8 cellular contexts compared by ENCODE assay signal in the genomic region with DNA sequence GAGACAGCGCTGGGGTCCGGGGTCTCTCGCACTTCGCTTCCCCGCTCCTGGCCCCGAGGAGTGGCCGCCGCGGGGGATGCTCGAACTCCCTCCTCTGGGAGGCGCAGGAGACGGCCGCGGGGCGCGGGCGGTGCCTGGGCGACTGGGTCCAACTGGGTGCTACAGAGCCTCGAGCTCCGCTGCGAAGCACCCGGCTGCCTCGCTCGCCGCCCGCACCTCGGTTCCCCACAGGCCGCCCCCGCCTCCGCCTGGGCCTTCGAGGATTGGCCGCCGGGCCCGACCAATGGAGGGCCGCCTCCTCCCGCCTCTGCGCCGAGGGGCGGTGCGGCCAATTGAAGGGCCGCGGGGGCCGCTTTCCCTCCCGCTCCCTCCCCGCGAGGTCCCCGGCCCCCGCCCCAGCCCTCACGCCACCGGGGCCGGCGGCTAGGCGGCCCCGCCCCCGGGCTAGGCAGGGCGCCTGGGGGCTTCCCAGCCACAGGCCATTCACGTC.
DNase-seq lines count a peak whose midpoint lies in the region; ATAC-seq and TF ChIP-seq lines count a peak whose summit lies in the region.

A gene (minus strand): TSS at position 196 of the 490 bp plus-strand sequence. CDS start 216 bp downstream, outside the sequence.

- in situ Hi-C loops in GM13976 (cut with MboI; ENCODE audit: low sequenced_read_pairs, unreplicated experiment), result no loop called here

- peak; percentile 63 for ATAC-seq in HG02763 (IDR thresholded peaks at IDR 0.05; ENCODE audit: unreplicated experiment)

- DNase-seq in GM13976 (ENCODE audit: low spot score) (peak; percentile 89), NCI-H1694 treated with DMSO at 0.1 percent for 48 hours (lab: John Stamatoyannopoulos, UW) (peak; percentile 85), inferior parietal cortex (ENCODE audit: extremely low spot score) (peak; percentile 86), smooth muscle cell of the brain vasculature (ENCODE audit: low read depth, low spot score) (peak; percentile 70), SW480 (ENCODE audit: low spot score) (no peak)
- DNase-seq in activated CD4-positive, CD25-positive, alpha-beta regulatory T cell treated with anti-CD3 and anti-CD28 coated beads, Interleukin-2, amount 50 U/mL, for 16 hours (ENCODE audit: low read depth, low spot score), result peak; percentile 26
- DNase-seq in central memory CD4-positive, alpha-beta T cell, result peak; percentile 49

- no peak for TF ChIP-seq CTCF in GM13976 (IDR thresholded peaks at IDR 0.05; ENCODE audit: borderline replicate concordance, control extremely low read depth, extremely low read depth, insufficient read depth, missing control alignments)
